Comparison of ENCODE assay signal across 1 cellular context in the genomic region with DNA sequence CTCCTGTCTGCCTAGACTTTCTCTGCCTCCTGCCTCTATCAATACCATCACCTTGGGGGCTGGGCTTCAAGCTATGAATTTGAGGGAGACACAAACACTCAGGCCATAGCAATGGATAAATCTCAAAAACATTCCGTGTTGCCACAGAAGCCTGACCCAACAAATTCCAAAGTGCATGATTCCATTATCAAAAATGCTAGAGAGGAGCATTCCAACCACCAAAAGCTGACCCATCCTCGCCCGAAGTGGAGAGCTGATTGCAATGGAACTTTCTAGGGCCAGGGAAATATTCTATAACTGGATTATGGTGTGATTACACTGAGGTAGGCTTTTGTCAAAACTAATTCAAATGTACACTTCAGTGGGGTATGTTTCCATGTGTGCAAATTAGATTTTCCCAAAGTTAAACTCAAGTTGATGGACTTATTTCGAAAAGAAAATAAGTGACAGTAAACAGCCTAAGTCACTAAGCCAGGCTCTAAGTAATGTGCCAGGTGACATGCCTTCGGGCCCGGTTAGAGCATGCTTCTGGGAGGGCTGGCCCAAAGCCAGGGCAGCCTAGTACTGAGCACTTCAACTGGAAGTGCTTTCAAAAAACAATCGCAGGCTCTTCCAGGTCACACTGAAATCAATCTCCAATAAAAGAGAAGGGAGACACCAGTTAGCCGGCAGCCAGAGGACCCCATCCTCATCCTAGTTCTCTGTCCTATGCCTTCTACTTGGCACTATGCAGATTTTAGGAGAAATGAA.
TF ChIP-seq lines count a peak whose summit lies in the region.

No MANE protein-coding gene starts in this region.

TF ChIP-seq in K562, 482 proteins besides CTCF, POLR2A, EP300 and RAD21 (continued from another document):
- TF ChIP-seq, protein P1, sequence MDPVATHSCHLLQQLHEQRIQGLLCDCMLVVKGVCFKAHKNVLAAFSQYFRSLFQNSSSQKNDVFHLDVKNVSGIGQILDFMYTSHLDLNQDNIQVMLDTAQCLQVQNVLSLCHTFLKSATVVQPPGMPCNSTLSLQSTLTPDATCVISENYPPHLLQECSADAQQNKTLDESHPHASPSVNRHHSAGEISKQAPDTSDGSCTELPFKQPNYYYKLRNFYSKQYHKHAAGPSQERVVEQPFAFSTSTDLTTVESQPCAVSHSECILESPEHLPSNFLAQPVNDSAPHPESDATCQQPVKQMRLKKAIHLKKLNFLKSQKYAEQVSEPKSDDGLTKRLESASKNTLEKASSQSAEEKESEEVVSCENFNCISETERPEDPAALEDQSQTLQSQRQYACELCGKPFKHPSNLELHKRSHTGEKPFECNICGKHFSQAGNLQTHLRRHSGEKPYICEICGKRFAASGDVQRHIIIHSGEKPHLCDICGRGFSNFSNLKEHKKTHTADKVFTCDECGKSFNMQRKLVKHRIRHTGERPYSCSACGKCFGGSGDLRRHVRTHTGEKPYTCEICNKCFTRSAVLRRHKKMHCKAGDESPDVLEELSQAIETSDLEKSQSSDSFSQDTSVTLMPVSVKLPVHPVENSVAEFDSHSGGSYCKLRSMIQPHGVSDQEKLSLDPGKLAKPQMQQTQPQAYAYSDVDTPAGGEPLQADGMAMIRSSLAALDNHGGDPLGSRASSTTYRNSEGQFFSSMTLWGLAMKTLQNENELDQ (CRISPR knock-in tag; IDR thresholded peaks at IDR 0.05; ENCODE audit: borderline replicate concordance) = no peak
- TF ChIP-seq ZNF174 (CRISPR knock-in tag; IDR thresholded peaks at IDR 0.05) (no peak), ZNF133 (CRISPR knock-in tag; IDR thresholded peaks at IDR 0.05) (no peak)
